In genomic region chr12:80702889-80703605, GRCh38 we compare ENCODE assay signal across 9 cellular contexts. TPM values are rescaled to one million over a fixed set of nuclear protein-coding genes. Genes with fewer than 3 reads are reported as not detected.
DNase-seq lines count a peak whose midpoint lies in the region; ATAC-seq and TF ChIP-seq lines count a peak whose summit lies in the region.
"Had no signal": no experiment of that assay in that cellular context is flagged by ENCODE, and none has a peak within 500 bp of the region (broad histone marks: within the 10 kb centered on the region; RNA-seq: fewer than 3 reads in every experiment).

No MANE protein-coding gene starts in this region.

- no peaks in the 10 kb centered on the region for H3K9me3 Mint-ChIP-seq in stimulated activated memory B cell treated with anti-CD40 and anti-IgM and Interleukin-4, amounts not matched to agents 10 μg/mL and 1 μg/mL and 100 μg/mL, for 72 hours

- TF ChIP-seq EP300 in esophagus muscularis mucosa (IDR thresholded peaks at IDR 0.05) = peak; percentile 62

- H3K36me3 ChIP-seq in KMS-11 (ENCODE audit: insufficient read depth) = no peaks in the 10 kb centered on the region
- no peaks in the 10 kb centered on the region for H3K36me3 ChIP-seq in esophagus muscularis mucosa
- no peaks in the 10 kb centered on the region for H3K36me3 ChIP-seq in uterus
- H3K36me3 ChIP-seq in tibial artery = no peaks in the 10 kb centered on the region

- peak overlapping the region; percentile 40 for H3K4me3 Mint-ChIP-seq in stimulated activated memory B cell treated with anti-CD40 and anti-IgM and Interleukin-4, amounts not matched to agents 10 μg/mL and 1 μg/mL and 100 μg/mL, for 72 hours

- peaks cover 66% of the 10 kb centered on the region for H3K4me1 ChIP-seq in KMS-11 (ENCODE audit: low read depth, poor library complexity, severe bottlenecking)
- peaks cover 6 to 32% (median 25%) of the 10 kb centered on the region in 4 donors for H3K4me1 ChIP-seq in esophagus muscularis mucosa
- H3K4me1 ChIP-seq in uterus = no peaks in the 10 kb centered on the region
- H3K4me1 ChIP-seq in tibial artery = no peaks in the 10 kb centered on the region

- no peaks in the 10 kb centered on the region for H4K20me1 ChIP-seq in KMS-11 (ENCODE audit: insufficient read depth)

- H3K79me2 ChIP-seq in KMS-11 (ENCODE audit: insufficient read depth, low read depth) = no peaks in the 10 kb centered on the region

- ATAC-seq in GM21786 (IDR thresholded peaks at IDR 0.05; ENCODE audit: unreplicated experiment) = peak; percentile 79
- ATAC-seq in stimulated activated memory B cell treated with anti-CD40 and anti-IgM and Interleukin-4, amounts not matched to agents 10 μg/mL and 1 μg/mL and 100 μg/mL, for 72 hours = peak; percentile 31

- TF ChIP-seq POLR2A in esophagus muscularis mucosa (IDR thresholded peaks at IDR 0.05; ENCODE audit: low read depth) (no peak), uterus (IDR thresholded peaks at IDR 0.05) (no peak)

- H3K9me3 ChIP-seq in esophagus muscularis mucosa = no peaks in the 10 kb centered on the region
- no peaks in the 10 kb centered on the region for H3K9me3 ChIP-seq in uterus
- no peaks in the 10 kb centered on the region for H3K9me3 ChIP-seq in tibial artery

- peaks cover 9% of the 10 kb centered on the region for H3K27me3 Mint-ChIP-seq in stimulated activated memory B cell treated with anti-CD40 and anti-IgM and Interleukin-4, amounts not matched to agents 10 μg/mL and 1 μg/mL and 100 μg/mL, for 72 hours

- peak overlapping the region; percentile 93 for H3K4me2 ChIP-seq in KMS-11

- H3K27ac Mint-ChIP-seq in stimulated activated memory B cell treated with anti-CD40 and anti-IgM and Interleukin-4, amounts not matched to agents 10 μg/mL and 1 μg/mL and 100 μg/mL, for 72 hours = no peak overlapping the region

- no peaks in the 10 kb centered on the region for H3K36me3 Mint-ChIP-seq in stimulated activated memory B cell treated with anti-CD40 and anti-IgM and Interleukin-4, amounts not matched to agents 10 μg/mL and 1 μg/mL and 100 μg/mL, for 72 hours

- intact Hi-C loops in esophagus muscularis mucosa (cut with DNase I) (no loop called here), uterus (cut with DNase I; ENCODE audit: low total_unique reads) (no loop called here), tibial artery (cut with DNase I; ENCODE audit: low total_unique reads) (no loop called here)

- TF ChIP-seq CTCF in KMS-11 (conservative IDR thresholded peaks at IDR 0.05; ENCODE audit: low read depth, low read length) (no peak), esophagus muscularis mucosa (IDR thresholded peaks at IDR 0.05) (no peak), uterus (IDR thresholded peaks at IDR 0.05) (no peak), tibial artery (IDR thresholded peaks at IDR 0.05) (no peak)

- H2AFZ ChIP-seq in KMS-11 (ENCODE audit: low read depth) = peak overlapping the region; percentile 61

- H3K27ac ChIP-seq in KMS-11 (peak overlapping the region; percentile 85), esophagus muscularis mucosa (replicated peaks in 1 of 4) (peak overlapping the region; percentile 50 to 78 (median 67)), uterus (peak overlapping the region in 1 of 2 donors; percentile 4), tibial artery (no peak overlapping the region)

- DNase-seq in ELR (ENCODE audit: low read depth) (peak; percentile 72), esophagus muscularis mucosa (ENCODE audit: extremely low spot score) (no peak), uterus (no peak), tibial artery (no peak)
- no peak for DNase-seq in activated naive CD4-positive, alpha-beta T cell treated with anti-CD3 and anti-CD28 coated beads, Interleukin-2, amount 50 U/mL, for 16 hours

- H3K27me3 ChIP-seq in KMS-11 (ENCODE audit: insufficient read depth, low read depth) (no peaks in the 10 kb centered on the region), esophagus muscularis mucosa (peaks cover 0 to 3% (median 0%) of the 10 kb centered on the region in 4 donors), uterus (no peaks in the 10 kb centered on the region), tibial artery (peaks cover 0 to 5% of the 10 kb centered on the region in 2 donors)

- 52% methylated on average over 10 of the region's 10 CpGs for WGBS in esophagus muscularis mucosa

- H3K4me1 Mint-ChIP-seq in stimulated activated memory B cell treated with anti-CD40 and anti-IgM and Interleukin-4, amounts not matched to agents 10 μg/mL and 1 μg/mL and 100 μg/mL, for 72 hours = peaks cover 10% of the 10 kb centered on the region

- H3K4me3 ChIP-seq in KMS-11 (IDR thresholded peaks at IDR 0.05; ENCODE audit: insufficient read depth, low read depth, low read length) (no peak overlapping the region), esophagus muscularis mucosa (no peak overlapping the region), uterus (no peak overlapping the region), tibial artery (no peak overlapping the region)

- peak overlapping the region; percentile 60 for H3K9ac ChIP-seq in KMS-11

RNA-seq across cellular contexts. Expression of gene MYF6, which starts 4.4 kb away (rescaled TPM):
- total RNA-seq in esophagus muscularis mucosa (under 1 TPM in 1 of 4 donors, not detected in 3; 0.29 TPM), uterus (not detected)

RNA-seq across cellular contexts. Expression of gene MYF5, which starts 13.7 kb away (rescaled TPM):
- total RNA-seq in esophagus muscularis mucosa = not detected
- total RNA-seq in uterus = not detected
- total RNA-seq: temporal lobe had no signal

Comparison
In these comparisons a context has a peak if more than half of its experiments do, and no peak if none do; other contexts are left out.
1. H3K27ac ChIP-seq: peak in KMS-11 (single experiment) and esophagus muscularis mucosa (4 of 4); none in tibial artery (0 of 2).